In the genomic region with DNA sequence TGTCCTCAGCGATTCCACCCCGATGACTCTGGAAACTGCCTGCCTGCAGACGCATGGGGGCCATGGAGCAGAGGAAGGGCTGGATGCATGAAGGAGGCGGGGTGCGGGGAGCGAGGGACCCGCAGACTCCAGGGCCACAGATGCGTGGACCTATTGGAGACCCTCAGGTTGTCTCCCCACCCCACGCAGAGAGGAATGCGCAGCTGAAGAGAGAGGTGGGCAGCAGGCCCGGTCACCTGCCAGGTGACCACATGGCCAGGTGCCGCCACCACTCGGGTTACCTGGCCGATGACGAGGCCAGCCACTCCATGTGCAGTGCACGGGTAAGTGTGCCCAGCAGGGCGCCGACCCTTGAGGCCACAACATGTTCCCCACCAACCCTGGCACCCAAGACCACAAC, we compare ENCODE assay signal across 1 cellular context.
TF ChIP-seq lines count a peak whose summit lies in the region.

No MANE protein-coding gene starts in this region.

TF ChIP-seq in HCT116, 20 proteins besides CTCF, POLR2A, EP300 and RAD21:
- TF ChIP-seq CEBPB (IDR thresholded peaks at IDR 0.05; ENCODE audit: low read depth) (no peak), JUND (IDR thresholded peaks at IDR 0.05) (no peak), ZFX (IDR thresholded peaks at IDR 0.05) (no peak), CBX3 (IDR thresholded peaks at IDR 0.05; ENCODE audit: low read depth) (no peak)
TF ChIP-seq in HCT116: peak in this region for 0.
